In genomic region chr15:39321977-39322376, GRCh38 we compare ENCODE assay signal across 18 cellular contexts.
DNase-seq lines count a peak whose midpoint lies in the region; ATAC-seq and TF ChIP-seq lines count a peak whose summit lies in the region.
"Had no signal": no experiment of that assay in that cellular context is flagged by ENCODE, and none has a peak within 500 bp of the region (broad histone marks: within the 10 kb centered on the region; RNA-seq: fewer than 3 reads in every experiment).

No MANE protein-coding gene starts in this region.

- H3K27ac Mint-ChIP-seq in activated naive CD4-positive, alpha-beta T cell treated with anti-CD3 and anti-CD28 coated beads for 36 hours = no peak overlapping the region

- intact Hi-C loops in gastrocnemius medialis (cut with DNase I; ENCODE audit: low total_unique reads) = no loop called here
- intact Hi-C loops in activated naive CD4-positive, alpha-beta T cell treated with anti-CD3 and anti-CD28 coated beads for 36 hours (cut with micrococcal nuclease) = no loop called here

- H3K36me3 Mint-ChIP-seq in activated naive CD4-positive, alpha-beta T cell treated with anti-CD3 and anti-CD28 coated beads for 36 hours (ENCODE audit: low read depth) = no peaks in the 10 kb centered on the region

- no peaks in the 10 kb centered on the region for H3K4me1 Mint-ChIP-seq in activated naive CD4-positive, alpha-beta T cell treated with anti-CD3 and anti-CD28 coated beads for 36 hours (ENCODE audit: low read depth)

- H3K9me3 ChIP-seq in SJSA1 (replicated peaks) (no peaks in the 10 kb centered on the region; the same call in 1 of the 2 replicates), gastrocnemius medialis (no peaks in the 10 kb centered on the region)

- peak; percentile 68 for DNase-seq in AG10803 (ENCODE audit: low read depth)
- peak in 1 of 2 experiments; percentile 15 for DNase-seq in SJSA1 (ENCODE audit: low read depth in 1 of 2, low spot score in 2 of 2)
- peak; percentile 43 to 57 for DNase-seq in cardiac fibroblast (ENCODE audit: low read depth in 2 of 2)
- DNase-seq in hepatic stellate cell (ENCODE audit: low spot score) = peak; percentile 43
- no peak for DNase-seq in gastrocnemius medialis
- no peak for DNase-seq in activated naive CD4-positive, alpha-beta T cell treated with anti-CD3 and anti-CD28 coated beads for 36 hours
- no peak for DNase-seq in islet precursor cell
- DNase-seq: C1 segment of cervical spinal cord, DND-41, GF-D8, MG63, NCI-H1092, NCI-H146, NCI-H510A treated with DMSO at 0.1 percent for 48 hours, NCI-H82, PC-9 had no signal

- H3K9me3 Mint-ChIP-seq in activated naive CD4-positive, alpha-beta T cell treated with anti-CD3 and anti-CD28 coated beads for 36 hours = peaks cover 11% of the 10 kb centered on the region

- CTCF ChIA-PET in activated naive CD4-positive, alpha-beta T cell treated with anti-CD3 and anti-CD28 coated beads for 36 hours (lab: Charles Lee) = no interaction called here

- TF ChIP-seq CTCF in AG10803 (conservative IDR thresholded peaks at IDR 0.05; ENCODE audit: low read length) (no peak), cardiac fibroblast (IDR thresholded peaks at IDR 0.05; ENCODE audit: low read depth, low read length) (no peak), gastrocnemius medialis (IDR thresholded peaks at IDR 0.05 in 4 of 5, conservative IDR thresholded peaks at IDR 0.05 in 1 of 5) (no peak)

- no peaks in the 10 kb centered on the region for H3K36me3 ChIP-seq in SJSA1
- H3K36me3 ChIP-seq in gastrocnemius medialis = no peaks in the 10 kb centered on the region
- H3K36me3 ChIP-seq: MG63 had no signal

- peak overlapping the region; percentile 11; the same call in 1 of the 2 replicates for H3K27ac ChIP-seq in SJSA1
- H3K27ac ChIP-seq in gastrocnemius medialis = no peak overlapping the region
- H3K27ac ChIP-seq: PC-9 had no signal

- no peak overlapping the region for H3K4me3 Mint-ChIP-seq in activated naive CD4-positive, alpha-beta T cell treated with anti-CD3 and anti-CD28 coated beads for 36 hours

- TF ChIP-seq POLR2A in gastrocnemius medialis (IDR thresholded peaks at IDR 0.05) = no peak

- in situ Hi-C loops in gastrocnemius medialis (cut with MboI; ENCODE audit: low sequenced_read_pairs in 4 of 4) = no loop called here

- H3K27me3 Mint-ChIP-seq in activated naive CD4-positive, alpha-beta T cell treated with anti-CD3 and anti-CD28 coated beads for 36 hours (ENCODE audit: low read depth) = no peaks in the 10 kb centered on the region

- ATAC-seq in gastrocnemius medialis (no peak), HG03039 (IDR thresholded peaks at IDR 0.05; ENCODE audit: unreplicated experiment) (no peak)
- ATAC-seq: HepG2 had no signal

- H3K27me3 ChIP-seq in SJSA1 (replicated peaks) (no peaks in the 10 kb centered on the region), gastrocnemius medialis (no peaks in the 10 kb centered on the region)
- H3K27me3 ChIP-seq: MG63 had no signal

- H3K4me1 ChIP-seq in SJSA1 (replicated peaks) (peaks cover 7% of the 10 kb centered on the region; the same call in 1 of the 2 replicates), gastrocnemius medialis (no peaks in the 10 kb centered on the region)

- no peak overlapping the region for H3K4me3 ChIP-seq in AG10803 (ENCODE audit: low read length)
- H3K4me3 ChIP-seq in SJSA1 = no peak overlapping the region
- H3K4me3 ChIP-seq in cardiac fibroblast (replicated peaks in 1 of 2; ENCODE audit: low read depth in 2 of 2, low read length in 2 of 2) = no peak overlapping the region
- H3K4me3 ChIP-seq in gastrocnemius medialis = no peak overlapping the region
- H3K4me3 ChIP-seq: MG63, PC-9 had no signal

Comparison
In these comparisons a context has a peak if more than half of its experiments do, and no peak if none do; other contexts are left out.
1. DNase-seq: peak in AG10803 (single experiment), cardiac fibroblast (2 of 2) and hepatic stellate cell (single experiment); none in gastrocnemius medialis (0 of 2), activated naive CD4-positive, alpha-beta T cell treated with anti-CD3 and anti-CD28 coated beads for 36 hours (single experiment) and islet precursor cell (single experiment).